In genomic region chr9:133747309-133747708, GRCh38 we compare ENCODE assay signal across 9 cellular contexts.
"Had no signal": no experiment of that assay in that cellular context is flagged by ENCODE, and none has a peak within 500 bp of the region (broad histone marks: within the 10 kb centered on the region; RNA-seq: fewer than 3 reads in every experiment).

No MANE protein-coding gene starts in this region.

- ATAC-seq: HCT116 had no signal

- H3K4me2 ChIP-seq: KMS-11 had no signal

- DNase-seq: GOT3, H7, HFFc6, IMR-90, KBM-7 had no signal

- H3K36me3 ChIP-seq: HAP-1 had no signal

- H3K4me3 ChIP-seq: HAP-1 had no signal

- H3K27ac ChIP-seq: KMS-11 had no signal

- H3K4me1 ChIP-seq: HAP-1 had no signal

- FAIRE-seq: HTR-8/SVneo had no signal

- H3K9me3 ChIP-seq: HAP-1 had no signal

- H3K9ac ChIP-seq: KMS-11 had no signal
